In the genomic region with DNA sequence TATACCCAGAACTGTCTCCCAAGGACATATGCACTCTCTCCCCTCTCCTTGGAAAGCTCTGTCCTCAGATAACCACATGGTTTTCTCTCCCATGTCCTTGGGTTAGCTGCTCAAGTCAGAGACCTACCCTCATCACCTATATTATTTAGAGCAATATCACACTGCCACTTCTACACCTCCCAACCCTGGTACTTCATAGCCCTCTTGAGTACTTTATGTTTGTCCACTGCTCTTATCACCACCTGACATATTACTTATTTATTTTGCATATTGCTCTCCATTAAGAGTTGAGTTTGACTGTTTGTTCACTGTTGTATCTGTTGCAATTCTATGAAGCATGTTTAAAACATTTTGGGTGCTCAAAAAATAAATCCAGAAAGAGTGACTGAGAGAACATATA, we compare ENCODE assay signal across 15 cellular contexts.
DNase-seq lines count a peak whose midpoint lies in the region; ATAC-seq and TF ChIP-seq lines count a peak whose summit lies in the region.
"Had no signal": no experiment of that assay in that cellular context is flagged by ENCODE, and none has a peak within 500 bp of the region (broad histone marks: within the 10 kb centered on the region; RNA-seq: fewer than 3 reads in every experiment).

No MANE protein-coding gene starts in this region.

- H3K36me3 ChIP-seq in lung (ENCODE audit: control insufficient read depth in 2 of 2, insufficient read depth in 2 of 2, low read length in 2 of 2), result no peaks in the 10 kb centered on the region
- H3K36me3 ChIP-seq: BLaER1 treated with 17β-estradiol and CSF1 and Interleukin-3, amounts not matched to agents 10 nM and 100 nM; HAP-1 had no signal

- H3K4me1 Mint-ChIP-seq in activated T-cell treated with anti-CD3 and anti-CD28 coated beads, Interleukin-2, amount 50 U/mL, for 72 hours (ENCODE audit: low read depth), result no peaks in the 10 kb centered on the region
- H3K4me1 Mint-ChIP-seq in activated T-cell treated with anti-CD3 and anti-CD28 coated beads, Interleukin-2, amount 50 U/mL, for 24 hours (ENCODE audit: low read depth), result no peaks in the 10 kb centered on the region
- H3K4me1 Mint-ChIP-seq in activated T-helper 17 cell treated with anti-CD3 and anti-CD28 coated beads, Interleukin-2, amount 50 U/mL, for 72 hours, result no peaks in the 10 kb centered on the region
- H3K4me1 Mint-ChIP-seq in activated naive CD4-positive, alpha-beta T cell treated with anti-CD3 and anti-CD28 coated beads, Interleukin-2, amount 10 ng/mL, durations not matched to agents 7 days and 5 days, result no peaks in the 10 kb centered on the region

- H3K4me1 ChIP-seq in lung (ENCODE audit: control insufficient read depth in 2 of 2, insufficient read depth in 2 of 2, low read length in 2 of 2), result no peaks in the 10 kb centered on the region
- H3K4me1 ChIP-seq: HAP-1 had no signal

- H3K36me3 Mint-ChIP-seq in activated T-cell treated with anti-CD3 and anti-CD28 coated beads, Interleukin-2, amount 50 U/mL, for 72 hours (ENCODE audit: insufficient read depth in 2 of 2), result peaks cover 0 to 3% of the 10 kb centered on the region in 2 donors
- H3K36me3 Mint-ChIP-seq in activated T-cell treated with anti-CD3 and anti-CD28 coated beads, Interleukin-2, amount 50 U/mL, for 24 hours (ENCODE audit: low read depth), result no peaks in the 10 kb centered on the region
- H3K36me3 Mint-ChIP-seq in activated T-helper 17 cell treated with anti-CD3 and anti-CD28 coated beads, Interleukin-2, amount 50 U/mL, for 72 hours (ENCODE audit: low read depth), result no peaks in the 10 kb centered on the region
- H3K36me3 Mint-ChIP-seq in activated naive CD4-positive, alpha-beta T cell treated with anti-CD3 and anti-CD28 coated beads, Interleukin-2, amount 10 ng/mL, durations not matched to agents 7 days and 5 days, result no peaks in the 10 kb centered on the region

- ATAC-seq in activated T-cell treated with anti-CD3 and anti-CD28 coated beads, Interleukin-2, amount 50 U/mL, for 72 hours (replicated peaks in 1 of 2), result no peak
- no peak for ATAC-seq in activated T-helper 17 cell treated with anti-CD3 and anti-CD28 coated beads, Interleukin-2, amount 50 U/mL, for 72 hours (replicated peaks)
- peak; percentile 59 for ATAC-seq in lung (ENCODE audit: insufficient read depth, low FRiP score)
- ATAC-seq in GM18867 (IDR thresholded peaks at IDR 0.05; ENCODE audit: unreplicated experiment), result no peak
- ATAC-seq: HepG2 had no signal

- no peak overlapping the region for H3K4me3 Mint-ChIP-seq in activated T-cell treated with anti-CD3 and anti-CD28 coated beads, Interleukin-2, amount 50 U/mL, for 72 hours
- H3K4me3 Mint-ChIP-seq in activated T-cell treated with anti-CD3 and anti-CD28 coated beads, Interleukin-2, amount 50 U/mL, for 24 hours, result no peak overlapping the region
- H3K4me3 Mint-ChIP-seq in activated T-helper 17 cell treated with anti-CD3 and anti-CD28 coated beads, Interleukin-2, amount 50 U/mL, for 72 hours, result no peak overlapping the region
- no peak overlapping the region for H3K4me3 Mint-ChIP-seq in activated naive CD4-positive, alpha-beta T cell treated with anti-CD3 and anti-CD28 coated beads, Interleukin-2, amount 10 ng/mL, durations not matched to agents 7 days and 5 days
- H3K4me3 Mint-ChIP-seq: CD4-positive, alpha-beta T cell had no signal

- peak overlapping the region; percentile 7 for H3K27ac Mint-ChIP-seq in activated T-cell treated with anti-CD3 and anti-CD28 coated beads, Interleukin-2, amount 50 U/mL, for 72 hours
- no peak overlapping the region for H3K27ac Mint-ChIP-seq in activated T-cell treated with anti-CD3 and anti-CD28 coated beads, Interleukin-2, amount 50 U/mL, for 24 hours
- peak overlapping the region; percentile 37 for H3K27ac Mint-ChIP-seq in activated T-helper 17 cell treated with anti-CD3 and anti-CD28 coated beads, Interleukin-2, amount 50 U/mL, for 72 hours
- H3K27ac Mint-ChIP-seq in activated naive CD4-positive, alpha-beta T cell treated with anti-CD3 and anti-CD28 coated beads, Interleukin-2, amount 10 ng/mL, durations not matched to agents 7 days and 5 days, result no peak overlapping the region
- H3K27ac Mint-ChIP-seq: CD4-positive, alpha-beta T cell had no signal

- H3K27me3 ChIP-seq in lung (ENCODE audit: control insufficient read depth, insufficient read depth), result no peaks in the 10 kb centered on the region
- H3K27me3 ChIP-seq: BLaER1 treated with 17β-estradiol and CSF1 and Interleukin-3, amounts not matched to agents 10 nM and 100 nM had no signal

- no peak for TF ChIP-seq CTCF in lung (IDR thresholded peaks at IDR 0.05; ENCODE audit: control extremely low read depth, extremely low read depth)

- intact Hi-C loops in cardiac septum (cut with DNase I), result no loop called here

- CTCF ChIA-PET in activated naive CD4-positive, alpha-beta T cell treated with anti-CD3 and anti-CD28 coated beads, Interleukin-2, amount 10 ng/mL, durations not matched to agents 7 days and 5 days (lab: Charles Lee), result no interaction called here

- H3K9me3 Mint-ChIP-seq in activated T-cell treated with anti-CD3 and anti-CD28 coated beads, Interleukin-2, amount 50 U/mL, for 72 hours, result peaks cover 2% of the 10 kb centered on the region in 2 donors
- no peaks in the 10 kb centered on the region for H3K9me3 Mint-ChIP-seq in activated T-cell treated with anti-CD3 and anti-CD28 coated beads, Interleukin-2, amount 50 U/mL, for 24 hours
- no peaks in the 10 kb centered on the region for H3K9me3 Mint-ChIP-seq in activated T-helper 17 cell treated with anti-CD3 and anti-CD28 coated beads, Interleukin-2, amount 50 U/mL, for 72 hours
- H3K9me3 Mint-ChIP-seq in activated naive CD4-positive, alpha-beta T cell treated with anti-CD3 and anti-CD28 coated beads, Interleukin-2, amount 10 ng/mL, durations not matched to agents 7 days and 5 days, result no peaks in the 10 kb centered on the region
- H3K9me3 Mint-ChIP-seq: CD4-positive, alpha-beta T cell had no signal

- no peak overlapping the region for H3K4me3 ChIP-seq in lung
- H3K4me3 ChIP-seq: BLaER1 treated with 17β-estradiol and CSF1 and Interleukin-3, amounts not matched to agents 10 nM and 100 nM; HAP-1 had no signal

- no peaks in the 10 kb centered on the region for H3K9me3 ChIP-seq in lung (ENCODE audit: control insufficient read depth in 2 of 2, insufficient read depth in 1 of 2, low read length in 1 of 2)
- H3K9me3 ChIP-seq: BLaER1 treated with 17β-estradiol and CSF1 and Interleukin-3, amounts not matched to agents 10 nM and 100 nM; HAP-1 had no signal

- H3K27ac ChIP-seq in lung (ENCODE audit: low read depth in 1 of 2, low read length in 1 of 2), result no peak overlapping the region

- no peak for DNase-seq in activated T-cell treated with anti-CD3 and anti-CD28 coated beads, Interleukin-2, amount 50 U/mL, for 72 hours
- no peak for DNase-seq in activated T-cell treated with anti-CD3 and anti-CD28 coated beads, Interleukin-2, amount 50 U/mL, for 24 hours
- DNase-seq in lung (ENCODE audit: low spot score) (no peak), COLO829 (ENCODE audit: low spot score) (no peak), cardiac septum (ENCODE audit: low spot score) (no peak)
- no peak for DNase-seq in activated naive CD4-positive, alpha-beta T cell treated with anti-CD3 and anti-CD28 coated beads, Interleukin-2, amount 10 ng/mL, durations not matched to agents 7 days and 5 days
- DNase-seq: ACHN; CD4-positive, alpha-beta T cell; DND-41; GDM1 had no signal

- H3K27me3 Mint-ChIP-seq in activated T-cell treated with anti-CD3 and anti-CD28 coated beads, Interleukin-2, amount 50 U/mL, for 72 hours (ENCODE audit: low read depth), result no peaks in the 10 kb centered on the region
- no peaks in the 10 kb centered on the region for H3K27me3 Mint-ChIP-seq in activated T-cell treated with anti-CD3 and anti-CD28 coated beads, Interleukin-2, amount 50 U/mL, for 24 hours
- no peaks in the 10 kb centered on the region for H3K27me3 Mint-ChIP-seq in activated T-helper 17 cell treated with anti-CD3 and anti-CD28 coated beads, Interleukin-2, amount 50 U/mL, for 72 hours
- no peaks in the 10 kb centered on the region for H3K27me3 Mint-ChIP-seq in activated naive CD4-positive, alpha-beta T cell treated with anti-CD3 and anti-CD28 coated beads, Interleukin-2, amount 10 ng/mL, durations not matched to agents 7 days and 5 days
- H3K27me3 Mint-ChIP-seq: CD4-positive, alpha-beta T cell had no signal

Comparison
In these comparisons a context has a peak if more than half of its experiments do, and no peak if none do; other contexts are left out.
1. H3K27ac Mint-ChIP-seq: peak in activated T-cell treated with anti-CD3 and anti-CD28 coated beads, Interleukin-2, amount 50 U/mL, for 72 hours (single experiment) and activated T-helper 17 cell treated with anti-CD3 and anti-CD28 coated beads, Interleukin-2, amount 50 U/mL, for 72 hours (single experiment); none in activated T-cell treated with anti-CD3 and anti-CD28 coated beads, Interleukin-2, amount 50 U/mL, for 24 hours (single experiment) and activated naive CD4-positive, alpha-beta T cell treated with anti-CD3 and anti-CD28 coated beads, Interleukin-2, amount 10 ng/mL, durations not matched to agents 7 days and 5 days (single experiment).